1 cellular context compared by ENCODE assay signal in the genomic region with DNA sequence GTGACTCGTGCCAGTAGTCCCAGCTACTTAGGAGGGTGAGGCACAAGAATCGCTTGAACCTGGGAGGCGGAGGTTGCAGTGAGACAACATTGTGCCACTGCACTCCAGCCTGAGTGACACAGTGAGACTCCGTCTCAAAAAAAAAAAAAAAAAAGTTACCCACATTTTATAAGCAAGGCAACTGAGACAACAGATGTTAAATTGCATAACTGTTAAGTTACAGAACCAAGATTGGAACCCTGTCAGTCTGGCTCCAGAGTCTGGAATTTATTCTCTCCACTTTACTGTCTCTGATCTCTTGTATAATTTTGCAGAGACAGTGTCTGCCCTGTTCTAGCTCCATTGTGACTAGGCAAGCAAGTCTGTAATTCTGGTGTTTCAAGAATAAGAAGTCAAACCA.
TF ChIP-seq lines count a peak whose summit lies in the region.

No MANE protein-coding gene starts in this region.

TF ChIP-seq in IMR-90, 13 proteins besides CTCF, POLR2A, EP300 and RAD21:
- TF ChIP-seq CEBPB (IDR thresholded peaks at IDR 0.05; ENCODE audit: low read depth, low read length): no peak
- TF ChIP-seq CHD1 (IDR thresholded peaks at IDR 0.05; ENCODE audit: low read depth, low read length): no peak
- no peak for TF ChIP-seq MXI1 (IDR thresholded peaks at IDR 0.05; ENCODE audit: borderline replicate concordance, low read depth, low read length)
- TF ChIP-seq RCOR1 (IDR thresholded peaks at IDR 0.05; ENCODE audit: insufficient replicate concordance, low read length): no peak
- TF ChIP-seq, protein P1, sequence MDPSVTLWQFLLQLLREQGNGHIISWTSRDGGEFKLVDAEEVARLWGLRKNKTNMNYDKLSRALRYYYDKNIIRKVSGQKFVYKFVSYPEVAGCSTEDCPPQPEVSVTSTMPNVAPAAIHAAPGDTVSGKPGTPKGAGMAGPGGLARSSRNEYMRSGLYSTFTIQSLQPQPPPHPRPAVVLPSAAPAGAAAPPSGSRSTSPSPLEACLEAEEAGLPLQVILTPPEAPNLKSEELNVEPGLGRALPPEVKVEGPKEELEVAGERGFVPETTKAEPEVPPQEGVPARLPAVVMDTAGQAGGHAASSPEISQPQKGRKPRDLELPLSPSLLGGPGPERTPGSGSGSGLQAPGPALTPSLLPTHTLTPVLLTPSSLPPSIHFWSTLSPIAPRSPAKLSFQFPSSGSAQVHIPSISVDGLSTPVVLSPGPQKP (IDR thresholded peaks at IDR 0.05; ENCODE audit: borderline replicate concordance, low read depth, low read length): no peak
- TF ChIP-seq MAFK (IDR thresholded peaks at IDR 0.05; ENCODE audit: low read depth, low read length): no peak
- TF ChIP-seq SMC3 (IDR thresholded peaks at IDR 0.05; ENCODE audit: low read depth, low read length): no peak
- no peak for TF ChIP-seq BHLHE40 (IDR thresholded peaks at IDR 0.05; ENCODE audit: low read depth, low read length)
- TF ChIP-seq MAZ (IDR thresholded peaks at IDR 0.05; ENCODE audit: borderline replicate concordance, low read depth, low read length): no peak
- TF ChIP-seq, protein P2, sequence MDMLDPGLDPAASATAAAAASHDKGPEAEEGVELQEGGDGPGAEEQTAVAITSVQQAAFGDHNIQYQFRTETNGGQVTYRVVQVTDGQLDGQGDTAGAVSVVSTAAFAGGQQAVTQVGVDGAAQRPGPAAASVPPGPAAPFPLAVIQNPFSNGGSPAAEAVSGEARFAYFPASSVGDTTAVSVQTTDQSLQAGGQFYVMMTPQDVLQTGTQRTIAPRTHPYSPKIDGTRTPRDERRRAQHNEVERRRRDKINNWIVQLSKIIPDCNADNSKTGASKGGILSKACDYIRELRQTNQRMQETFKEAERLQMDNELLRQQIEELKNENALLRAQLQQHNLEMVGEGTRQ (IDR thresholded peaks at IDR 0.05; ENCODE audit: low read depth, low read length): no peak
- TF ChIP-seq RFX5 (IDR thresholded peaks at IDR 0.05; ENCODE audit: low read depth, low read length): no peak
- TF ChIP-seq NFE2L2 (IDR thresholded peaks at IDR 0.05; ENCODE audit: low read depth, low read length): no peak
- TF ChIP-seq FOS (IDR thresholded peaks at IDR 0.05; ENCODE audit: low read depth, low read length): no peak
TF ChIP-seq in IMR-90: peak in this region for 0.
